ENCODE assay signal across 14 cellular contexts in genomic region chr10:124640056-124640455, GRCh38.
DNase-seq lines count a peak whose midpoint lies in the region; ATAC-seq and TF ChIP-seq lines count a peak whose summit lies in the region.
"Had no signal": no experiment of that assay in that cellular context is flagged by ENCODE, and none has a peak within 500 bp of the region (broad histone marks: within the 10 kb centered on the region; RNA-seq: fewer than 3 reads in every experiment).

No MANE protein-coding gene starts in this region.

- peaks cover 22 to 92% (median 54%) of the 10 kb centered on the region in 4 donors for H3K4me1 Mint-ChIP-seq in CD4-positive, CD25-positive, alpha-beta regulatory T cell
- peaks cover 66 to 99% (median 86%) of the 10 kb centered on the region in 3 donors for H3K4me1 Mint-ChIP-seq in T-cell
- H3K4me1 Mint-ChIP-seq in immature natural killer cell, result peaks cover 96 to 99% of the 10 kb centered on the region in 2 donors
- peaks cover 55% of the 10 kb centered on the region for H3K4me1 Mint-ChIP-seq in activated T-helper 1 cell treated with anti-CD3 and anti-CD28 coated beads, Interleukin-12 subunit alpha, Interleukin-12 subunit beta, Interleukin-2, Interleukin-4 antibody, amounts not matched to agents 30 ng/mL and 10 ng/mL and 1 ng/mL, durations not matched to agents 14 hours and 24 hours and 36 hours (ENCODE audit: low read depth)

- CTCF ChIA-PET in T-cell (lab: Charles Lee), result interaction anchor here in 1 of 2 donors (1.6 kb wide), 1 partner anchor 101 kb away, joined by 7 read pairs; no protein-coding TSS in a partner anchor

- intact Hi-C loops in sigmoid colon (cut with DNase I), result loop anchor here (2.0 kb wide), 1 partner anchor 101 kb away; no protein-coding TSS in a partner anchor
- intact Hi-C loops in activated T-helper 1 cell treated with anti-CD3 and anti-CD28 coated beads, Interleukin-12 subunit alpha, Interleukin-12 subunit beta, Interleukin-2, Interleukin-4 antibody, amounts not matched to agents 30 ng/mL and 10 ng/mL and 1 ng/mL, durations not matched to agents 14 hours and 24 hours and 36 hours (cut with micrococcal nuclease), result no loop called here

- POLR2A ChIA-PET in T-cell (lab: Charles Lee), result no interaction called here

- ATAC-seq in CD4-positive, CD25-positive, alpha-beta regulatory T cell (ENCODE audit: low read depth in 2 of 2), result no peak
- ATAC-seq in T-cell (replicated peaks in 1 of 4), result no peak
- no peak for ATAC-seq in HG03571 (IDR thresholded peaks at IDR 0.05; ENCODE audit: unreplicated experiment)

- TF ChIP-seq EP300 in sigmoid colon (IDR thresholded peaks at IDR 0.05), result no peak

- no peaks in the 10 kb centered on the region for H3K27me3 Mint-ChIP-seq in CD4-positive, CD25-positive, alpha-beta regulatory T cell
- no peaks in the 10 kb centered on the region for H3K27me3 Mint-ChIP-seq in T-cell
- H3K27me3 Mint-ChIP-seq in immature natural killer cell (ENCODE audit: low read depth in 3 of 3), result peaks cover 43 to 52% (median 49%) of the 10 kb centered on the region in 3 donors
- H3K27me3 Mint-ChIP-seq in activated T-helper 1 cell treated with anti-CD3 and anti-CD28 coated beads, Interleukin-12 subunit alpha, Interleukin-12 subunit beta, Interleukin-2, Interleukin-4 antibody, amounts not matched to agents 30 ng/mL and 10 ng/mL and 1 ng/mL, durations not matched to agents 14 hours and 24 hours and 36 hours (ENCODE audit: insufficient read depth), result no peaks in the 10 kb centered on the region
- H3K27me3 Mint-ChIP-seq: activated CD4-positive, alpha-beta T cell treated with anti-CD3 and anti-CD28 coated beads, Interleukin-2, amount 10 ng/mL, durations not matched to agents 24 days and 14 days had no signal

- TF ChIP-seq CTCF in sigmoid colon (IDR thresholded peaks at IDR 0.05), result no peak

- H3K27me3 ChIP-seq in CD4-positive, CD25-positive, alpha-beta regulatory T cell (ENCODE audit: control insufficient read depth, insufficient read depth, low read length), result no peaks in the 10 kb centered on the region
- no peaks in the 10 kb centered on the region for H3K27me3 ChIP-seq in sigmoid colon

- no peaks in the 10 kb centered on the region for H3K9me3 ChIP-seq in CD4-positive, CD25-positive, alpha-beta regulatory T cell (ENCODE audit: control insufficient read depth in 2 of 2, low read length in 2 of 2)
- H3K9me3 ChIP-seq in sigmoid colon, result no peaks in the 10 kb centered on the region

- no peak for DNase-seq in CD4-positive, CD25-positive, alpha-beta regulatory T cell
- no peak for DNase-seq in T-cell
- DNase-seq in immature natural killer cell, result no peak
- no peak for DNase-seq in sigmoid colon
- DNase-seq in activated T-helper 1 cell treated with anti-CD3 and anti-CD28 coated beads, Interleukin-12 subunit alpha, Interleukin-12 subunit beta, Interleukin-2, Interleukin-4 antibody, amounts not matched to agents 30 ng/mL and 10 ng/mL and 1 ng/mL, durations not matched to agents 14 hours and 24 hours and 36 hours (ENCODE audit: low spot score), result no peak
- DNase-seq in NCI-H526 treated with DMSO at 0.1 percent for 48 hours (lab: John Stamatoyannopoulos, UW), result no peak
- no peak for DNase-seq in SW 1271 (lab: John Stamatoyannopoulos, UW)
- DNase-seq: activated CD4-positive, alpha-beta T cell treated with anti-CD3 and anti-CD28 coated beads, Interleukin-2, amount 10 ng/mL, durations not matched to agents 24 days and 14 days; amniotic stem cell; islet precursor cell; NCI-H2081 treated with DMSO at 0.1 percent for 48 hours; RPMI8226 had no signal

- peaks cover 0 to 2% (median 0%) of the 10 kb centered on the region in 7 donors for H3K9me3 Mint-ChIP-seq in CD4-positive, CD25-positive, alpha-beta regulatory T cell
- H3K9me3 Mint-ChIP-seq in T-cell, result no peaks in the 10 kb centered on the region
- H3K9me3 Mint-ChIP-seq in immature natural killer cell, result peaks cover 0 to 2% (median 0%) of the 10 kb centered on the region in 6 donors
- H3K9me3 Mint-ChIP-seq in activated T-helper 1 cell treated with anti-CD3 and anti-CD28 coated beads, Interleukin-12 subunit alpha, Interleukin-12 subunit beta, Interleukin-2, Interleukin-4 antibody, amounts not matched to agents 30 ng/mL and 10 ng/mL and 1 ng/mL, durations not matched to agents 14 hours and 24 hours and 36 hours, result no peaks in the 10 kb centered on the region
- H3K9me3 Mint-ChIP-seq: activated CD4-positive, alpha-beta T cell treated with anti-CD3 and anti-CD28 coated beads, Interleukin-2, amount 10 ng/mL, durations not matched to agents 24 days and 14 days; T-helper 2 cell treated with Interferon-gamma antibody and Interleukin-4, amounts not matched to agents 5 μg/mL and 100 μg/mL, for 36 hours had no signal

- H3K27ac Mint-ChIP-seq in CD4-positive, CD25-positive, alpha-beta regulatory T cell, result peak overlapping the region; percentile 83 to 98 (median 89)
- peak overlapping the region; percentile 97 to 99 for H3K27ac Mint-ChIP-seq in T-cell
- H3K27ac Mint-ChIP-seq in immature natural killer cell, result peak overlapping the region; percentile 95 to 100 (median 100)
- H3K27ac Mint-ChIP-seq in activated T-helper 1 cell treated with anti-CD3 and anti-CD28 coated beads, Interleukin-12 subunit alpha, Interleukin-12 subunit beta, Interleukin-2, Interleukin-4 antibody, amounts not matched to agents 30 ng/mL and 10 ng/mL and 1 ng/mL, durations not matched to agents 14 hours and 24 hours and 36 hours, result no peak overlapping the region
- H3K27ac Mint-ChIP-seq: activated CD4-positive, alpha-beta T cell treated with anti-CD3 and anti-CD28 coated beads, Interleukin-2, amount 10 ng/mL, durations not matched to agents 24 days and 14 days had no signal

- H3K4me1 ChIP-seq in CD4-positive, CD25-positive, alpha-beta regulatory T cell (ENCODE audit: control insufficient read depth, insufficient read depth, low read length, poor library complexity, severe bottlenecking), result peaks cover 85% of the 10 kb centered on the region
- peaks cover 0 to 58% (median 43%) of the 10 kb centered on the region in 4 donors for H3K4me1 ChIP-seq in sigmoid colon

- no peak overlapping the region for H3K27ac ChIP-seq in CD4-positive, CD25-positive, alpha-beta regulatory T cell (ENCODE audit: insufficient read depth, low read length, poor library complexity, severe bottlenecking)
- H3K27ac ChIP-seq in sigmoid colon, result peak overlapping the region; percentile 54 to 81 (median 70)

- H3K4me3 ChIP-seq in CD4-positive, CD25-positive, alpha-beta regulatory T cell (ENCODE audit: low read depth, low read length), result no peak overlapping the region
- H3K4me3 ChIP-seq in sigmoid colon, result no peak overlapping the region

- peak overlapping the region in 2 of 4 donors; percentile 75 to 77 for H3K4me3 Mint-ChIP-seq in CD4-positive, CD25-positive, alpha-beta regulatory T cell
- peak overlapping the region in 1 of 3 donors; percentile 63 for H3K4me3 Mint-ChIP-seq in T-cell
- H3K4me3 Mint-ChIP-seq in immature natural killer cell, result peak overlapping the region in 4 of 5 donors; percentile 21 to 90 (median 78)
- no peak overlapping the region for H3K4me3 Mint-ChIP-seq in activated T-helper 1 cell treated with anti-CD3 and anti-CD28 coated beads, Interleukin-12 subunit alpha, Interleukin-12 subunit beta, Interleukin-2, Interleukin-4 antibody, amounts not matched to agents 30 ng/mL and 10 ng/mL and 1 ng/mL, durations not matched to agents 14 hours and 24 hours and 36 hours

- H3K36me3 Mint-ChIP-seq in CD4-positive, CD25-positive, alpha-beta regulatory T cell, result peaks cover 5% of the 10 kb centered on the region
- H3K36me3 Mint-ChIP-seq in T-cell (peaks cover 10% of the 10 kb centered on the region), immature natural killer cell (peaks cover 3 to 10% (median 4%) of the 10 kb centered on the region in 3 donors)
- H3K36me3 Mint-ChIP-seq in activated T-helper 1 cell treated with anti-CD3 and anti-CD28 coated beads, Interleukin-12 subunit alpha, Interleukin-12 subunit beta, Interleukin-2, Interleukin-4 antibody, amounts not matched to agents 30 ng/mL and 10 ng/mL and 1 ng/mL, durations not matched to agents 14 hours and 24 hours and 36 hours (ENCODE audit: low read depth), result peaks cover 16% of the 10 kb centered on the region

- no peak for TF ChIP-seq POLR2A in sigmoid colon (IDR thresholded peaks at IDR 0.05)

- WGBS in sigmoid colon, 2 donors, result 95 to 96% methylated on average over 7 of the region's 7 CpGs

- peaks cover 7% of the 10 kb centered on the region for H3K36me3 ChIP-seq in CD4-positive, CD25-positive, alpha-beta regulatory T cell (ENCODE audit: control insufficient read depth, insufficient read depth, low read length)
- H3K36me3 ChIP-seq in sigmoid colon, result no peaks in the 10 kb centered on the region
